9 cellular contexts compared by ENCODE assay signal in the genomic region with DNA sequence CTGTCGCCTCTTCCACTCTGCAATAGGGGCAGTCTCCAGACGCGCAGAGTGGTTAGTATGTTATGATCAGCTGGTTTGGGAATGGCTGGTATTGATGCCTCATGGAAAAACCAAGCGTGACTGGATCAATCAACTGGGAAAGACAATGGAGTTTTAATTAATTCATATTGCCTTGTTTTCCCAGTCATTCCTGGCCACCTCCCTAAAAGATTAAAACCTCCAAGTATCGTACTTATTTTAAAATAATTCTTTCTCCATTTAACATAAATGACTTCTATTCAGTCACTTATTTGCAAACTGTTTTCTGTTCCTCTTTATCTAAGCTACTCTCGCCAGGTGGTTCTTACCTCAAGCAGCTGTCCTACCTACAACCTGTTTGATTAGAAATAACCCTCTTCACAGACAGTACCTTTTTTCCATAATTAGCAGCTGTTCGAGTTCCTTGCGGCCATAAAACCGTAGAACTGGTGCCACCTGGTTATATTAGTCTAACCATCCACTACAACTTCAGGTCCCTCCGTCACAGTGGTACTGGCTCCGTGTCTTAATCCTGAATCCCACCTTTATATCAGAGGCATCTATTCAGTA. TPM values are rescaled to one million over a fixed set of nuclear protein-coding genes. Genes with fewer than 3 reads are reported as not detected.
DNase-seq lines count a peak whose midpoint lies in the region; ATAC-seq, FAIRE-seq and TF ChIP-seq lines count a peak whose summit lies in the region.
"Had no signal": no experiment of that assay in that cellular context is flagged by ENCODE, and none has a peak within 500 bp of the region (broad histone marks: within the 10 kb centered on the region; RNA-seq: fewer than 3 reads in every experiment).

No MANE protein-coding gene starts in this region.

- no peaks in the 10 kb centered on the region for H3K9me3 ChIP-seq in CD8-positive, alpha-beta T cell (ENCODE audit: low read length)
- H3K9me3 ChIP-seq in WERI-Rb-1 (ENCODE audit: severe bottlenecking) (no peaks in the 10 kb centered on the region), iPS-18a (ENCODE audit: control insufficient read depth, low read depth, low read length) (no peaks in the 10 kb centered on the region), testis (no peaks in the 10 kb centered on the region)

- peaks cover 20% of the 10 kb centered on the region for H3K4me1 Mint-ChIP-seq in CD8-positive, alpha-beta T cell (ENCODE audit: low read depth)

- FAIRE-seq in GM19239 (lab: Jason Lieb, UNC) = peak; percentile 95

- peaks cover 13% of the 10 kb centered on the region for H3K4me1 ChIP-seq in CD8-positive, alpha-beta T cell (ENCODE audit: insufficient read depth, low read length)
- H3K4me1 ChIP-seq in iPS-18a (ENCODE audit: control insufficient read depth, low read depth, low read length) = peaks cover 19% of the 10 kb centered on the region
- H3K4me1 ChIP-seq in testis = no peaks in the 10 kb centered on the region

- peak overlapping the region; percentile 62 for H3K4me3 ChIP-seq in CD8-positive, alpha-beta T cell (ENCODE audit: low read depth, low read length)
- peak overlapping the region; percentile 58 for H3K4me3 ChIP-seq in WERI-Rb-1 (ENCODE audit: low read depth, low read length)
- peak overlapping the region; percentile 85 for H3K4me3 ChIP-seq in iPS-18a (ENCODE audit: low read length)
- peak overlapping the region; percentile 57 to 63 for H3K4me3 ChIP-seq in testis

- TF ChIP-seq POLR2A in testis (IDR thresholded peaks at IDR 0.05) = no peak

- no peak for ATAC-seq in CD8-positive, alpha-beta T cell
- peak; percentile 49 for ATAC-seq in HG03196 (IDR thresholded peaks at IDR 0.05; ENCODE audit: unreplicated experiment)

- POLR2A ChIA-PET in CD8-positive, alpha-beta T cell (lab: Charles Lee) = no interaction called here

- peak overlapping the region; percentile 87 for H3K9ac ChIP-seq in iPS-18a (ENCODE audit: low read length)

- no peak for TF ChIP-seq CTCF in CD8-positive, alpha-beta T cell (IDR thresholded peaks at IDR 0.05)
- TF ChIP-seq CTCF in WERI-Rb-1 (IDR thresholded peaks at IDR 0.05; ENCODE audit: low read depth, low read length) = no peak
- TF ChIP-seq CTCF in testis (IDR thresholded peaks at IDR 0.05) = no peak

- H3K27me3 Mint-ChIP-seq in CD8-positive, alpha-beta T cell (ENCODE audit: low read depth) = peaks cover 42% of the 10 kb centered on the region

- H3K27ac ChIP-seq in CD8-positive, alpha-beta T cell (ENCODE audit: low read depth, low read length) = no peak overlapping the region
- H3K27ac ChIP-seq in WERI-Rb-1 (peak overlapping the region; percentile 83), iPS-18a (ENCODE audit: low read length) (no peak overlapping the region), testis (peak overlapping the region in 1 of 2 donors; percentile 5), substantia nigra (ENCODE audit: low read depth, low read length, poor library complexity, severe bottlenecking) (no peak overlapping the region)

- DNase-seq in CD8-positive, alpha-beta T cell = no peak
- DNase-seq in GM19239 (ENCODE audit: insufficient read length, low spot score) (peak; percentile 16), WERI-Rb-1 (no peak), testis (no peak), G401 (ENCODE audit: low spot score) (no peak), substantia nigra (lab: John Stamatoyannopoulos, UW) (no peak)

- CTCF ChIA-PET in CD8-positive, alpha-beta T cell (lab: Charles Lee) = no interaction called here

- 5 to 10% methylated on average over 11 of the region's 11 CpGs for WGBS in testis, 2 donors

- intact Hi-C loops in CD8-positive, alpha-beta T cell (cut with DNase I, micrococcal nuclease) = no loop called here
- intact Hi-C loops in testis (cut with DNase I; ENCODE audit: low total_unique reads) = no loop called here

- H3K9me3 Mint-ChIP-seq in CD8-positive, alpha-beta T cell = no peaks in the 10 kb centered on the region

- H3K27ac Mint-ChIP-seq in CD8-positive, alpha-beta T cell = no peak overlapping the region

- peak overlapping the region; percentile 89 for H3K4me3 Mint-ChIP-seq in CD8-positive, alpha-beta T cell

- H3K36me3 ChIP-seq in CD8-positive, alpha-beta T cell (ENCODE audit: insufficient read depth, low read length) = no peaks in the 10 kb centered on the region
- no peaks in the 10 kb centered on the region for H3K36me3 ChIP-seq in WERI-Rb-1
- peaks cover under 1% of the 10 kb centered on the region for H3K36me3 ChIP-seq in iPS-18a (ENCODE audit: control insufficient read depth, low read depth, low read length)
- no peaks in the 10 kb centered on the region for H3K36me3 ChIP-seq in testis (ENCODE audit: low read depth, missing control alignments)

- peaks cover 3% of the 10 kb centered on the region for H3K36me3 Mint-ChIP-seq in CD8-positive, alpha-beta T cell

- in situ Hi-C loops in G401 (cut with HindIII; ENCODE audit: low sequenced_read_pairs) = no loop called here

- no peaks in the 10 kb centered on the region for H3K27me3 ChIP-seq in CD8-positive, alpha-beta T cell (ENCODE audit: insufficient read depth, low read length)
- H3K27me3 ChIP-seq in WERI-Rb-1 (ENCODE audit: insufficient read depth, low read depth, severe bottlenecking) (no peaks in the 10 kb centered on the region), iPS-18a (ENCODE audit: control insufficient read depth, insufficient read depth, low read length) (no peaks in the 10 kb centered on the region), testis (no peaks in the 10 kb centered on the region)

RNA-seq across cellular contexts. Expression of gene ZNF215, which starts 0.9 kb away (rescaled TPM):
- under 1 TPM in 1 of 2 experiments, not detected in 1; 0.60 TPM for total RNA-seq in CD8-positive, alpha-beta T cell
- total RNA-seq in testis = 1 to 10 TPM; 4.2 to 4.5 TPM
- polyA plus RNA-seq in testis (ENCODE audit: insufficient read depth, low read depth, low replicate concordance) = 2.7 TPM
- total RNA-seq in G401 (2014; rRNA removed; shearing (Covaris generic)) = 10.9 and 13.2 TPM in 2 replicates

RNA-seq across cellular contexts. Expression of gene OR2D3, which starts 6.3 kb away (rescaled TPM):
- total RNA-seq in CD8-positive, alpha-beta T cell = not detected
- not detected for total RNA-seq in testis
- polyA plus RNA-seq in testis (ENCODE audit: insufficient read depth, low read depth, low replicate concordance) = not detected
- total RNA-seq in G401 (2014; rRNA removed; shearing (Covaris generic)) = not detected in 2 replicates
- total RNA-seq: SK-MEL-5 had no signal

RNA-seq across cellular contexts. Expression of gene OR2D2, which starts 34.8 kb away (rescaled TPM):
- not detected for total RNA-seq in CD8-positive, alpha-beta T cell
- 1 to 10 TPM; 2.8 to 3.2 TPM for total RNA-seq in testis
- polyA plus RNA-seq in testis (ENCODE audit: insufficient read depth, low read depth, low replicate concordance) = not detected
- not detected in 2 replicates for total RNA-seq in G401 (2014; rRNA removed; shearing (Covaris generic))
- total RNA-seq: SK-MEL-5 had no signal

RNA-seq across cellular contexts. Expression of gene OR10A4, which starts 50.7 kb away (rescaled TPM):
- total RNA-seq in CD8-positive, alpha-beta T cell = not detected
- not detected for total RNA-seq in testis
- polyA plus RNA-seq in testis (ENCODE audit: insufficient read depth, low read depth, low replicate concordance) = not detected
- not detected in 2 replicates for total RNA-seq in G401 (2014; rRNA removed; shearing (Covaris generic))
- total RNA-seq: SK-MEL-5 had no signal
